ENCODE assay signal across 12 cellular contexts in genomic region chr10:96491303-96491702, GRCh38. TPM values are rescaled to one million over a fixed set of nuclear protein-coding genes. Genes with fewer than 3 reads are reported as not detected.
DNase-seq lines count a peak whose midpoint lies in the region; ATAC-seq, FAIRE-seq and TF ChIP-seq lines count a peak whose summit lies in the region.
"Had no signal": no experiment of that assay in that cellular context is flagged by ENCODE, and none has a peak within 500 bp of the region (broad histone marks: within the 10 kb centered on the region; RNA-seq: fewer than 3 reads in every experiment).

No MANE protein-coding gene starts in this region.

- no peak overlapping the region for H3K23ac ChIP-seq in mesendoderm (ENCODE audit: low read length)

- ATAC-seq in WTC11 (peak; percentile 53; the same call in 1 of the 2 replicates), HG03108 (IDR thresholded peaks at IDR 0.05; ENCODE audit: unreplicated experiment) (no peak)
- no peak for ATAC-seq in natural killer cell treated with Interleukin-12 subunit alpha and Interleukin-12 subunit beta and Interleukin-15 and Interleukin-18, amount 100 ng/mL, for 72 hours
- ATAC-seq: left colon had no signal

- no peaks in the 10 kb centered on the region for H3K9me3 Mint-ChIP-seq in WTC11
- H3K9me3 Mint-ChIP-seq in activated CD4-positive, alpha-beta T cell treated with anti-CD3 and anti-CD28 coated beads, Interleukin-2, amount 10 ng/mL, durations not matched to agents 24 days and 14 days = no peaks in the 10 kb centered on the region
- no peaks in the 10 kb centered on the region for H3K9me3 Mint-ChIP-seq in natural killer cell treated with Interleukin-12 subunit alpha and Interleukin-12 subunit beta and Interleukin-15 and Interleukin-18, amount 100 ng/mL, for 72 hours

- H3K36me3 ChIP-seq in mesendoderm (ENCODE audit: control insufficient read depth, insufficient read depth, low read length) = no peaks in the 10 kb centered on the region

- H2BK120ac ChIP-seq in mesendoderm (ENCODE audit: low read depth, low read length) = no peak overlapping the region

- POLR2A ChIA-PET in WTC11 (lab: Charles Lee) = interaction anchor here (0.7 kb wide), 1 partner anchor 22 kb away, joined by 4 read pairs; the partner anchor contains the start of gene TLL2

- no peak overlapping the region for H3K27ac ChIP-seq in mesendoderm (ENCODE audit: low read depth, low read length)
- H3K27ac ChIP-seq: HL-60 had no signal

- peaks cover 34% of the 10 kb centered on the region for H3K4me1 Mint-ChIP-seq in WTC11
- H3K4me1 Mint-ChIP-seq in activated CD4-positive, alpha-beta T cell treated with anti-CD3 and anti-CD28 coated beads, Interleukin-2, amount 10 ng/mL, durations not matched to agents 24 days and 14 days = no peaks in the 10 kb centered on the region
- H3K4me1 Mint-ChIP-seq in natural killer cell treated with Interleukin-12 subunit alpha and Interleukin-12 subunit beta and Interleukin-15 and Interleukin-18, amount 100 ng/mL, for 72 hours (ENCODE audit: low read depth in 2 of 2) = no peaks in the 10 kb centered on the region

- TF ChIP-seq CTCF in D721Med (IDR thresholded peaks at IDR 0.05; ENCODE audit: insufficient read depth, missing control alignments) = peak; percentile 34
- TF ChIP-seq CTCF in WTC11 (IDR thresholded peaks at IDR 0.05) = no peak

- no peaks in the 10 kb centered on the region for H3K36me3 Mint-ChIP-seq in WTC11
- no peaks in the 10 kb centered on the region for H3K36me3 Mint-ChIP-seq in activated CD4-positive, alpha-beta T cell treated with anti-CD3 and anti-CD28 coated beads, Interleukin-2, amount 10 ng/mL, durations not matched to agents 24 days and 14 days (ENCODE audit: low read depth)
- H3K36me3 Mint-ChIP-seq in natural killer cell treated with Interleukin-12 subunit alpha and Interleukin-12 subunit beta and Interleukin-15 and Interleukin-18, amount 100 ng/mL, for 72 hours = no peaks in the 10 kb centered on the region

- H3K79me1 ChIP-seq in mesendoderm (ENCODE audit: low read length) = no peaks in the 10 kb centered on the region

- intact Hi-C loops in activated CD4-positive, alpha-beta T cell treated with anti-CD3 and anti-CD28 coated beads, Interleukin-2, amount 10 ng/mL, durations not matched to agents 24 days and 14 days (cut with micrococcal nuclease) = no loop called here

- WGBS in mesendoderm (ENCODE audit: extremely low coverage, insufficient coverage, low lambda C conversion rate) = no CpG with 5 or more reads among the region's 3 CpGs

- CTCF ChIA-PET in WTC11 (lab: Charles Lee) = interaction anchor here (0.6 to 6.6 kb wide), 29 partner anchors 10 to 534 kb away, joined by 3 to 88 read pairs (median 5); partner anchors contain the start of gene TLL2

- no peak overlapping the region for H4K8ac ChIP-seq in mesendoderm (ENCODE audit: low read depth, low read length)

- H2AK5ac ChIP-seq in mesendoderm (ENCODE audit: low read length) = no peak overlapping the region

- H2BK5ac ChIP-seq in mesendoderm (ENCODE audit: low read length) = no peak overlapping the region

- H3K79me2 ChIP-seq in mesendoderm (ENCODE audit: control insufficient read depth, insufficient read depth, low read length) = no peaks in the 10 kb centered on the region

- no peak overlapping the region for H3K4me3 Mint-ChIP-seq in WTC11
- no peak overlapping the region for H3K4me3 Mint-ChIP-seq in activated CD4-positive, alpha-beta T cell treated with anti-CD3 and anti-CD28 coated beads, Interleukin-2, amount 10 ng/mL, durations not matched to agents 24 days and 14 days
- no peak overlapping the region for H3K4me3 Mint-ChIP-seq in natural killer cell treated with Interleukin-12 subunit alpha and Interleukin-12 subunit beta and Interleukin-15 and Interleukin-18, amount 100 ng/mL, for 72 hours

- no peaks in the 10 kb centered on the region; the same call in 1 of the 2 replicates for H3K27me3 Mint-ChIP-seq in WTC11 (ENCODE audit: low read depth)
- peaks cover 2% of the 10 kb centered on the region for H3K27me3 Mint-ChIP-seq in activated CD4-positive, alpha-beta T cell treated with anti-CD3 and anti-CD28 coated beads, Interleukin-2, amount 10 ng/mL, durations not matched to agents 24 days and 14 days
- peaks cover 15 to 17% of the 10 kb centered on the region in 2 donors for H3K27me3 Mint-ChIP-seq in natural killer cell treated with Interleukin-12 subunit alpha and Interleukin-12 subunit beta and Interleukin-15 and Interleukin-18, amount 100 ng/mL, for 72 hours

- H3K4ac ChIP-seq in mesendoderm (ENCODE audit: low read depth, low read length) = no peak overlapping the region

- H3K56ac ChIP-seq in mesendoderm (ENCODE audit: low read length) = no peak overlapping the region

- no peaks in the 10 kb centered on the region for H3K4me1 ChIP-seq in mesendoderm (ENCODE audit: control insufficient read depth, low read depth, low read length)

- H3K27ac Mint-ChIP-seq in WTC11 = no peak overlapping the region
- H3K27ac Mint-ChIP-seq in activated CD4-positive, alpha-beta T cell treated with anti-CD3 and anti-CD28 coated beads, Interleukin-2, amount 10 ng/mL, durations not matched to agents 24 days and 14 days = no peak overlapping the region
- H3K27ac Mint-ChIP-seq in natural killer cell treated with Interleukin-12 subunit alpha and Interleukin-12 subunit beta and Interleukin-15 and Interleukin-18, amount 100 ng/mL, for 72 hours = no peak overlapping the region

- H3K9ac ChIP-seq in mesendoderm (ENCODE audit: low read length) = no peak overlapping the region

- H3K4me2 ChIP-seq in mesendoderm (ENCODE audit: low read length) = no peak overlapping the region

- H3K18ac ChIP-seq in mesendoderm (ENCODE audit: low read length) = no peak overlapping the region

- no peak overlapping the region for H2BK15ac ChIP-seq in mesendoderm (replicated peaks; ENCODE audit: low read depth)

- DNase-seq in D721Med (ENCODE audit: insufficient read length, low spot score) (no peak), HuH-7 (ENCODE audit: low spot score) (peak; percentile 41), WTC11 (ENCODE audit: low spot score) (no peak), mesendoderm (peak; percentile 33)
- no peak for DNase-seq in activated CD4-positive, alpha-beta T cell treated with anti-CD3 and anti-CD28 coated beads, Interleukin-2, amount 10 ng/mL, durations not matched to agents 24 days and 14 days
- no peak for DNase-seq in natural killer cell treated with Interleukin-12 subunit alpha and Interleukin-12 subunit beta and Interleukin-15 and Interleukin-18, amount 100 ng/mL, for 72 hours (ENCODE audit: low spot score)
- DNase-seq in stimulated activated naive CD4-positive, alpha-beta T cell treated with Interleukin-2 at 50 U/mL for 16 hours (lab: John Stamatoyannopoulos, UW) = no peak
- DNase-seq: left colon, SW 1271 had no signal

- H3K4me3 ChIP-seq in mesendoderm (ENCODE audit: low read length) = no peak overlapping the region

- no peak for FAIRE-seq in D721Med (lab: Jason Lieb, UNC)

- no peaks in the 10 kb centered on the region for H3K27me3 ChIP-seq in mesendoderm (ENCODE audit: insufficient read depth, low read length, poor library complexity)

- H4K5ac ChIP-seq in mesendoderm (ENCODE audit: low read length) = no peak overlapping the region

TF ChIP-seq in WTC11, 78 proteins besides CTCF, POLR2A, EP300 and RAD21 (continues in another document):
- TF ChIP-seq ZNF416 (CRISPR knock-in tag; IDR thresholded peaks at IDR 0.05) = no peak
- TF ChIP-seq FOXK1 (CRISPR knock-in tag; IDR thresholded peaks at IDR 0.05) = no peak
- TF ChIP-seq TEAD4 (CRISPR knock-in tag; IDR thresholded peaks at IDR 0.05) = no peak
- TF ChIP-seq ZNF121 (CRISPR knock-in tag; IDR thresholded peaks at IDR 0.05) = no peak
- TF ChIP-seq PREB (CRISPR knock-in tag; IDR thresholded peaks at IDR 0.05; ENCODE audit: borderline replicate concordance) = no peak
- TF ChIP-seq CDX4 (CRISPR knock-in tag; IDR thresholded peaks at IDR 0.05; ENCODE audit: borderline replicate concordance) = no peak

RNA-seq across cellular contexts. Expression of gene TLL2, which starts 22.4 kb away (rescaled TPM):
- total RNA-seq in WTC11 (2021) = 9.1 to 9.2 TPM (median 9.1 TPM) in 3 replicates
- 0.48 TPM for polyA plus RNA-seq in mesendoderm (2013, experiment 1 of 2)
- polyA plus RNA-seq in mesendoderm (2013, experiment 2 of 2) = 0.55 TPM
- not detected in 2 replicates for total RNA-seq in activated CD4-positive, alpha-beta T cell treated with anti-CD3 and anti-CD28 coated beads, Interleukin-2, amount 10 ng/mL, durations not matched to agents 24 days and 14 days
- total RNA-seq in natural killer cell treated with Interleukin-12 subunit alpha and Interleukin-12 subunit beta and Interleukin-15 and Interleukin-18, amount 100 ng/mL, for 72 hours = 1 to 10 TPM in 1 of 2 donors, under 1 TPM in 1; 0.57 to 2.8 TPM
- total RNA-seq: activated CD8-positive, alpha-beta memory T cell treated with anti-CD3 and anti-CD28 coated beads for 36 hours had no signal

Comparison
In these comparisons a context has a peak if more than half of its experiments do, and no peak if none do; other contexts are left out.
1. DNase-seq: peak in HuH-7 (single experiment) and mesendoderm (single experiment); none in D721Med (single experiment), WTC11 (single experiment), activated CD4-positive, alpha-beta T cell treated with anti-CD3 and anti-CD28 coated beads, Interleukin-2, amount 10 ng/mL, durations not matched to agents 24 days and 14 days (single experiment), natural killer cell treated with Interleukin-12 subunit alpha and Interleukin-12 subunit beta and Interleukin-15 and Interleukin-18, amount 100 ng/mL, for 72 hours (single experiment) and stimulated activated naive CD4-positive, alpha-beta T cell treated with Interleukin-2 at 50 U/mL for 16 hours (single experiment).